Comparison of ENCODE assay signal across 16 cellular contexts in genomic region chr20:16531485-16531884, GRCh38. TPM values are rescaled to one million over a fixed set of nuclear protein-coding genes. Genes with fewer than 3 reads are reported as not detected.
DNase-seq lines count a peak whose midpoint lies in the region; ATAC-seq, FAIRE-seq and TF ChIP-seq lines count a peak whose summit lies in the region.
"Had no signal": no experiment of that assay in that cellular context is flagged by ENCODE, and none has a peak within 500 bp of the region (broad histone marks: within the 10 kb centered on the region; RNA-seq: fewer than 3 reads in every experiment).

No MANE protein-coding gene starts in this region.

- H2BK120ac ChIP-seq in IMR-90 (ENCODE audit: low read depth, low read length) (no peak overlapping the region), H1 (replicated peaks; ENCODE audit: low read depth, low read length) (no peak overlapping the region)

- H3K4me1 Mint-ChIP-seq in MCF 10A (ENCODE audit: insufficient read depth, unreplicated experiment), result peaks cover 32% of the 10 kb centered on the region

- no peak for TF ChIP-seq EP300 in H1 (IDR thresholded peaks at IDR 0.05; ENCODE audit: borderline replicate concordance in 1 of 2, low read depth in 2 of 2, low read length in 2 of 2)

- peak overlapping the region; percentile 32 for H3K27ac Mint-ChIP-seq in MCF 10A (ENCODE audit: low read depth, unreplicated experiment)
- H3K27ac Mint-ChIP-seq: CD4-positive, CD25-positive, alpha-beta regulatory T cell; IgD-negative memory B cell had no signal

- H3K23ac ChIP-seq in IMR-90 (ENCODE audit: low read depth, low read length), result no peak overlapping the region
- H3K23ac ChIP-seq in H1 (ENCODE audit: insufficient read length), result no peak overlapping the region

- no TSS peak for BruUV-seq in MCF 10A (replicated peaks; lab: Mats Ljungman, UMichigan)
- no TSS peak for BruUV-seq in mammary epithelial cell (replicated peaks; lab: Mats Ljungman, UMichigan)
- no TSS peak for BruUV-seq in IMR-90 (replicated peaks; lab: Mats Ljungman, UMichigan)

- no peaks in the 10 kb centered on the region for H3K27me3 ChIP-seq in mammary epithelial cell (ENCODE audit: insufficient read depth, low read length)
- no peaks in the 10 kb centered on the region for H3K27me3 ChIP-seq in IMR-90 (ENCODE audit: control insufficient read depth, insufficient read depth, low read length)
- no peaks in the 10 kb centered on the region for H3K27me3 ChIP-seq in H1 (replicated peaks in 1 of 4; ENCODE audit: control insufficient read depth in 3 of 4, extremely low read depth in 1 of 4, insufficient read depth in 3 of 4, low read length in 3 of 4)
- H3K27me3 ChIP-seq: BLaER1 treated with 17β-estradiol and CSF1 and Interleukin-3, amounts not matched to agents 10 nM and 100 nM had no signal

- H3K9ac ChIP-seq in mammary epithelial cell (ENCODE audit: insufficient read depth, low read length), result no peak overlapping the region
- no peak overlapping the region for H3K9ac ChIP-seq in IMR-90 (ENCODE audit: low read depth, low read length)
- H3K9ac ChIP-seq in H1 (replicated peaks in 1 of 4; ENCODE audit: extremely low read depth in 1 of 4, low read depth in 3 of 4, low read length in 3 of 4), result no peak overlapping the region
- H3K9ac ChIP-seq: BLaER1 treated with 17β-estradiol and CSF1 and Interleukin-3, amounts not matched to agents 10 nM and 100 nM; KMS-11 had no signal

- no peaks in the 10 kb centered on the region for H4K20me1 ChIP-seq in mammary epithelial cell (ENCODE audit: insufficient read depth, low read length)
- H4K20me1 ChIP-seq in IMR-90 (ENCODE audit: insufficient read depth, low read length), result no peaks in the 10 kb centered on the region
- H4K20me1 ChIP-seq in H1 (replicated peaks in 1 of 2; ENCODE audit: control insufficient read depth in 1 of 2, insufficient read depth in 2 of 2, low read length in 2 of 2), result no peaks in the 10 kb centered on the region
- H4K20me1 ChIP-seq: BLaER1 treated with 17β-estradiol and CSF1 and Interleukin-3, amounts not matched to agents 10 nM and 100 nM had no signal

- TF ChIP-seq POLR2A in IMR-90 (IDR thresholded peaks at IDR 0.05; ENCODE audit: low read depth, low read length), result no peak
- TF ChIP-seq POLR2A in H1 (IDR thresholded peaks at IDR 0.05; ENCODE audit: control extremely low read depth in 1 of 2, low read depth in 2 of 2, low read length in 2 of 2), result no peak

- no peak for ATAC-seq in IMR-90 (ENCODE audit: low read depth)
- no peak for ATAC-seq in GM18868 (IDR thresholded peaks at IDR 0.05; ENCODE audit: unreplicated experiment)

- no peaks in the 10 kb centered on the region for H3K23me2 ChIP-seq in H1 (ENCODE audit: low read depth, low read length)

- H2AK9ac ChIP-seq in IMR-90 (replicated peaks; ENCODE audit: low read depth, low read length, poor library complexity), result no peak overlapping the region

- H2AK5ac ChIP-seq in IMR-90 (ENCODE audit: low read depth, low read length) (no peak overlapping the region), H1 (ENCODE audit: low read depth, low read length) (no peak overlapping the region)

- CTCF ChIA-PET in MCF 10A (lab: Yijun Ruan, JAX), result interaction anchor here (2.9 kb wide), 1 partner anchor 13 kb away, joined by 9 read pairs; no protein-coding TSS in a partner anchor
- CTCF ChIA-PET in mammary epithelial cell (lab: Charles Lee; ENCODE audit: low non-redundant PET), result no interaction called here
- CTCF ChIA-PET in IMR-90 (lab: Yijun Ruan, JAX), result no interaction called here
- CTCF ChIA-PET in H1 (lab: Charles Lee; ENCODE audit: partially characterized antibody), result interaction anchor here (1.0 kb wide), 1 partner anchor 29 kb away, joined by 3 read pairs; no protein-coding TSS in a partner anchor

- H3K36me3 ChIP-seq in mammary epithelial cell (ENCODE audit: insufficient read depth, low read length), result no peaks in the 10 kb centered on the region
- H3K36me3 ChIP-seq in IMR-90 (ENCODE audit: control insufficient read depth, insufficient read depth, low read length), result no peaks in the 10 kb centered on the region
- no peaks in the 10 kb centered on the region for H3K36me3 ChIP-seq in H1 (ENCODE audit: control insufficient read depth in 2 of 4, insufficient read depth in 4 of 4, low read length in 3 of 4)

- H2BK20ac ChIP-seq in IMR-90 (ENCODE audit: low read depth, low read length) (no peak overlapping the region), H1 (ENCODE audit: low read length) (no peak overlapping the region)

- peaks cover 8% of the 10 kb centered on the region for H3K9me1 ChIP-seq in IMR-90 (ENCODE audit: insufficient read depth, low read length)

- POLR2A ChIA-PET in MCF 10A (lab: Yijun Ruan, JAX) (interaction anchor here (1.0 to 1.7 kb wide), 4 partner anchors 15 to 49 kb away, joined by 4 to 6 read pairs (median 4); no protein-coding TSS in a partner anchor), IMR-90 (lab: Charles Lee; ENCODE audit: unreplicated experiment) (no interaction called here), H1 (lab: Charles Lee; ENCODE audit: partially characterized antibody) (no interaction called here)

- no peak for TF ChIP-seq CTCF in MCF 10A (IDR thresholded peaks at IDR 0.05; ENCODE audit: unreplicated experiment)
- TF ChIP-seq CTCF in mammary epithelial cell (conservative IDR thresholded peaks at IDR 0.05 in 1 of 2, IDR thresholded peaks at IDR 0.05 in 1 of 2; ENCODE audit: extremely low read depth in 1 of 2, insufficient read depth in 1 of 2, low read depth in 1 of 2, low read length in 2 of 2), result no peak
- TF ChIP-seq CTCF in IMR-90 (conservative IDR thresholded peaks at IDR 0.05; ENCODE audit: low read depth, low read length), result no peak
- no peak for TF ChIP-seq CTCF in H1 (IDR thresholded peaks at IDR 0.05; ENCODE audit: control extremely low read depth in 1 of 3, insufficient read depth in 1 of 3, low read depth in 1 of 3, low read length in 3 of 3)

- dilution Hi-C loops in mammary epithelial cell (cut with HindIII; ENCODE audit: low sequenced_read_pairs), result no loop called here
- dilution Hi-C loops in IMR-90 (cut with HindIII; ENCODE audit: low sequenced_read_pairs, unreplicated experiment), result no loop called here

- H3K36me3 Mint-ChIP-seq in MCF 10A (ENCODE audit: insufficient read depth, unreplicated experiment), result no peaks in the 10 kb centered on the region

- no peak overlapping the region for H3K14ac ChIP-seq in IMR-90 (replicated peaks; ENCODE audit: low read depth, low read length)
- no peak overlapping the region for H3K14ac ChIP-seq in H1 (ENCODE audit: insufficient read length)

- no peak overlapping the region for H2BK12ac ChIP-seq in H1 (ENCODE audit: low read depth, low read length)

- no peak overlapping the region for H3K27ac ChIP-seq in mammary epithelial cell (ENCODE audit: insufficient read depth, low read depth, low read length)
- no peak overlapping the region for H3K27ac ChIP-seq in IMR-90 (ENCODE audit: insufficient read depth, low read length)
- no peak overlapping the region for H3K27ac ChIP-seq in H1 (ENCODE audit: low read depth, low read length)
- H3K27ac ChIP-seq: 22Rv1, HL-60, KMS-11 had no signal

- FAIRE-seq in H1 (lab: Jason Lieb, UNC), result no peak

- H3K27me3 Mint-ChIP-seq in MCF 10A (ENCODE audit: insufficient read depth, unreplicated experiment), result no peaks in the 10 kb centered on the region
- H3K27me3 Mint-ChIP-seq: CD4-positive, CD25-positive, alpha-beta regulatory T cell; IgD-negative memory B cell had no signal

- H4K5ac ChIP-seq in IMR-90 (ENCODE audit: low read depth, low read length) (no peak overlapping the region), H1 (ENCODE audit: insufficient read length, low read depth, low read length) (no peak overlapping the region)

- H4K8ac ChIP-seq in IMR-90 (ENCODE audit: low read depth in 2 of 2, low read length in 2 of 2) (no peak overlapping the region), H1 (ENCODE audit: extremely low read depth, insufficient read depth, low read length) (no peak overlapping the region)

- H3K18ac ChIP-seq in IMR-90 (ENCODE audit: low read depth, low read length), result no peak overlapping the region
- H3K18ac ChIP-seq in H1 (ENCODE audit: extremely low read depth, low read length), result no peak overlapping the region

- intact Hi-C loops in MCF 10A (cut with micrococcal nuclease) (no loop called here), mammary epithelial cell (cut with micrococcal nuclease) (no loop called here), IMR-90 (cut with micrococcal nuclease) (no loop called here)

- H2AFZ ChIP-seq in mammary epithelial cell (ENCODE audit: low read depth, low read length) (no peak overlapping the region), IMR-90 (replicated peaks; ENCODE audit: low read length, poor library complexity) (no peak overlapping the region), H1 (ENCODE audit: low read length) (no peak overlapping the region)

- H4K91ac ChIP-seq in IMR-90 (ENCODE audit: insufficient read depth, low read depth, low read length) (no peak overlapping the region), H1 (replicated peaks; ENCODE audit: insufficient read length, low read length) (no peak overlapping the region)

- no peaks in the 10 kb centered on the region for H3K9me3 ChIP-seq in mammary epithelial cell (replicated peaks; ENCODE audit: insufficient read depth, low read length)
- no peaks in the 10 kb centered on the region for H3K9me3 ChIP-seq in IMR-90 (ENCODE audit: control insufficient read depth, insufficient read depth, low read length)
- H3K9me3 ChIP-seq in H1 (ENCODE audit: insufficient read depth in 2 of 2, low read depth in 1 of 2, low read length in 1 of 2), result no peaks in the 10 kb centered on the region

- H3K79me2 ChIP-seq in mammary epithelial cell (ENCODE audit: insufficient read depth, low read length) (peaks cover 5% of the 10 kb centered on the region), H1 (ENCODE audit: control insufficient read depth in 1 of 2, insufficient read depth in 2 of 2, low read length in 2 of 2) (peaks cover 0 to 2% of the 10 kb centered on the region in 2 experiments; a peak in 1 of 4 replicates)

- H2BK15ac ChIP-seq in IMR-90 (ENCODE audit: low read depth, low read length) (no peak overlapping the region), H1 (ENCODE audit: low read length) (no peak overlapping the region)

- H3K4ac ChIP-seq in IMR-90 (ENCODE audit: low read depth, low read length) (no peak overlapping the region), H1 (replicated peaks; ENCODE audit: insufficient read length, low read depth, low read length) (no peak overlapping the region)

- no peak overlapping the region for H3K4me2 ChIP-seq in mammary epithelial cell (ENCODE audit: insufficient read depth, low read depth, low read length)
- no peak overlapping the region for H3K4me2 ChIP-seq in IMR-90 (ENCODE audit: low read depth, low read length)
- no peak overlapping the region for H3K4me2 ChIP-seq in H1 (ENCODE audit: insufficient read depth in 1 of 2, low read depth in 2 of 2, low read length in 2 of 2)
- H3K4me2 ChIP-seq: KMS-11 had no signal

- H2BK5ac ChIP-seq in IMR-90 (ENCODE audit: low read depth, low read length, poor library complexity, severe bottlenecking) (no peak overlapping the region), H1 (ENCODE audit: low read depth, low read length) (no peak overlapping the region)

- H3K56ac ChIP-seq in IMR-90 (ENCODE audit: extremely low read depth, insufficient read depth, low read length), result no peak overlapping the region
- no peak overlapping the region for H3K56ac ChIP-seq in H1 (replicated peaks; ENCODE audit: insufficient read length, low read depth, low read length)

- no peaks in the 10 kb centered on the region for H3K9me3 Mint-ChIP-seq in MCF 10A (ENCODE audit: unreplicated experiment)
- H3K9me3 Mint-ChIP-seq: CD4-positive, CD25-positive, alpha-beta regulatory T cell; IgD-negative memory B cell had no signal

- TF ChIP-seq RAD21 in IMR-90 (IDR thresholded peaks at IDR 0.05; ENCODE audit: low read length), result no peak
- TF ChIP-seq RAD21 in H1 (IDR thresholded peaks at IDR 0.05 in 1 of 2, conservative IDR thresholded peaks at IDR 0.05 in 1 of 2; ENCODE audit: low read depth in 2 of 2, low read length in 2 of 2), result no peak

- H3K4me3 Mint-ChIP-seq in MCF 10A (ENCODE audit: unreplicated experiment), result no peak overlapping the region
- H3K4me3 Mint-ChIP-seq: CD4-positive, CD25-positive, alpha-beta regulatory T cell; IgD-negative memory B cell had no signal

- DNase-seq in MCF 10A (ENCODE audit: unreplicated experiment) (no peak), mammary epithelial cell (no peak), IMR-90 (no peak), H1 (ENCODE audit: low read depth in 1 of 2, low spot score in 2 of 2) (no peak), nucleus accumbens (lab: John Stamatoyannopoulos, UW) (no peak), NCI-H2227 treated with DMSO at 0.1 percent for 48 hours (lab: John Stamatoyannopoulos, UW) (no peak), hippocampal formation (lab: John Stamatoyannopoulos, UW) (no peak)
- DNase-seq: CD4-positive, CD25-positive, alpha-beta regulatory T cell; DMS53; GF-D8 had no signal

- no peak overlapping the region for H3K4me3 ChIP-seq in mammary epithelial cell (replicated peaks in 1 of 3; ENCODE audit: insufficient read depth in 1 of 3, low read depth in 2 of 3, low read length in 3 of 3)
- no peak overlapping the region for H3K4me3 ChIP-seq in IMR-90 (ENCODE audit: insufficient read depth, low read depth, low read length)
- no peak overlapping the region for H3K4me3 ChIP-seq in H1 (ENCODE audit: extremely low read depth in 1 of 4, insufficient read depth in 2 of 4, low read depth in 3 of 4, low read length in 4 of 4)
- H3K4me3 ChIP-seq: BLaER1 treated with 17β-estradiol and CSF1 and Interleukin-3, amounts not matched to agents 10 nM and 100 nM had no signal

- 98% methylated on average over 8 of the region's 8 CpGs for WGBS in mammary epithelial cell (ENCODE audit: low coverage, missing lambda C conversion rate)
- 20% methylated on average over 1 of the region's 8 CpGs; no CpG with 5 or more reads in 1 of the 2 experiments for WGBS in IMR-90 (ENCODE audit: extremely low coverage in 2 of 2, insufficient read length in 1 of 2), 2 experiments
- 93% methylated on average over 8 of the region's 8 CpGs; no CpG with 5 or more reads in 1 of the 2 experiments for WGBS in H1 (ENCODE audit: extremely low coverage in 1 of 2, insufficient coverage in 1 of 2, insufficient read length in 1 of 2, insufficient replicate concordance in 2 of 2, low coverage in 1 of 2, low lambda C conversion rate in 2 of 2, missing lambda C conversion rate in 1 of 2), 2 experiments

- in situ Hi-C loops in mammary epithelial cell (cut with MboI; ENCODE audit: low sequenced_read_pairs in 2 of 2) (loop anchor here in 1 of 2 donors (25.0 kb wide), 1 partner anchor 206 kb away; the partner anchor contains the start of genes OTOR and SNRPB2), IMR-90 (cut with MboI; ENCODE audit: low sequenced_read_pairs) (no loop called here)

- peaks cover 14% of the 10 kb centered on the region for H3K4me1 ChIP-seq in mammary epithelial cell (ENCODE audit: insufficient read depth, low read length)
- peaks cover 14% of the 10 kb centered on the region for H3K4me1 ChIP-seq in IMR-90 (ENCODE audit: control insufficient read depth, insufficient read depth, low read length)
- H3K4me1 ChIP-seq in H1 (replicated peaks in 1 of 4; ENCODE audit: control insufficient read depth in 3 of 4, insufficient read depth in 4 of 4, low read length in 3 of 4), result peaks cover 0 to 6% (median under 1%) of the 10 kb centered on the region in 4 experiments; a peak in 3 of 7 replicates

- H3K79me1 ChIP-seq in IMR-90 (ENCODE audit: low read depth in 1 of 2, low read length in 2 of 2) (peaks cover 0 to 13% of the 10 kb centered on the region in 2 experiments; a peak in 3 of 4 replicates), H1 (ENCODE audit: low read depth, low read length) (no peaks in the 10 kb centered on the region)

RNA-seq across cellular contexts. Expression of gene KIF16B, which starts 41.8 kb away (rescaled TPM):
- total RNA-seq in MCF 10A (2022), result 14.8 and 15.8 TPM in 2 replicates
- total RNA-seq in mammary epithelial cell, result 10 to 100 TPM; 12.2 to 15.0 TPM
- polyA plus RNA-seq in mammary epithelial cell, result 4.6 TPM
- 9.1 TPM for polyA minus RNA-seq in mammary epithelial cell
- 10.0 and 10.6 TPM in 2 replicates for total RNA-seq in IMR-90 (2012; rRNA removed)
- polyA plus RNA-seq in IMR-90 (2012; rRNA removed), result 3.3 and 4.7 TPM in 2 replicates
- polyA plus RNA-seq in IMR-90 (2012; cell fraction: cytosol; rRNA removed), result 1.5 and 2.0 TPM in 2 replicates
- polyA plus RNA-seq in IMR-90 (2012; cell fraction: nucleus; rRNA removed; ENCODE audit: low replicate concordance), result 3.1 and 10.6 TPM in 2 replicates
- total RNA-seq in H1 (2021; fragmentation: NEBNext Ultra II Directional; extraction: Animal tissue kit (Norgen Biotek cat#: 25700)), result 9.2 TPM in 2 replicates
- 2.6 and 3.0 TPM in 2 replicates for polyA plus RNA-seq in H1 (2011; rRNA removed)
- 4.2 TPM for polyA plus RNA-seq in H1 (2011; cell fraction: cytosol; rRNA removed)
- polyA plus RNA-seq in H1 (2011; cell fraction: nucleus; rRNA removed), result 5.1 TPM
- polyA plus RNA-seq in H1 (2012, experiment 1 of 2), result 5.1 to 6.0 TPM (median 5.6 TPM) in 4 replicates
- polyA plus RNA-seq in H1 (2012, experiment 2 of 2), result 0.24 TPM
- 4.7 TPM for polyA plus RNA-seq in H1 (2013, experiment 1 of 2)
- 4.2 TPM for polyA plus RNA-seq in H1 (2013, experiment 2 of 2)
- 7.3 and 9.8 TPM in 2 replicates for polyA minus RNA-seq in H1 (2011; rRNA and poly(A)+ RNA removed)
- 4.0 TPM for polyA minus RNA-seq in H1 (2011; cell fraction: cytosol; rRNA and poly(A)+ RNA removed)
- 17.2 TPM for polyA minus RNA-seq in H1 (2011; cell fraction: nucleus; rRNA and poly(A)+ RNA removed)

Comparison
In these comparisons a context has a peak if more than half of its experiments do, and no peak if none do; other contexts are left out.
1. CTCF ChIA-PET loops: an anchor here in MCF 10A (2.9 kb wide) and H1 (1.0 kb wide); none called in mammary epithelial cell and IMR-90.